1 cellular context compared by ENCODE assay signal in genomic region chr7:65469919-65470558, GRCh38.
A peak's percentile ranks its signal among the peaks of the same experiment; 100 is the strongest.
TF ChIP-seq lines count a peak whose summit lies in the region.
"Not testable (repeated sequence)": the region's sequence is repeated elsewhere in the genome, so short reads cannot be mapped to it uniquely, and the experiment has no call there.

No MANE protein-coding gene starts in this region.

TF ChIP-seq in HepG2, 621 proteins besides CTCF, POLR2A, EP300 and RAD21 (continued from another document and continues in another):
- TF ChIP-seq ZNF704 (CRISPR knock-in tag; IDR thresholded peaks at IDR 0.05; ENCODE audit: borderline replicate concordance): 0 out of 2 replicates have a peak, but pooled peaks have one; percentile 65
- TF ChIP-seq DPF2 (CRISPR knock-in tag; IDR thresholded peaks at IDR 0.05; ENCODE audit: borderline replicate concordance, low read depth): peak; percentile 65; the same call in 1 of the 2 replicates
- peak; percentile 65; the same call in 1 of the 2 replicates for TF ChIP-seq YEATS4 (CRISPR knock-in tag; IDR thresholded peaks at IDR 0.05; ENCODE audit: borderline replicate concordance)
- peak; percentile 87; the same call in 1 of the 2 replicates for TF ChIP-seq IRF9 (CRISPR knock-in tag; IDR thresholded peaks at IDR 0.05; ENCODE audit: borderline replicate concordance)
- TF ChIP-seq ZNF788 (CRISPR knock-in tag; IDR thresholded peaks at IDR 0.05; ENCODE audit: borderline replicate concordance): peak; percentile 90; the same call in 1 of the 2 replicates
- 0 out of 2 replicates have a peak, but pooled peaks have one; percentile 5 for TF ChIP-seq CEBPG (CRISPR knock-in tag; IDR thresholded peaks at IDR 0.05)
- not testable (repeated sequence) for TF ChIP-seq FOXP1 (IDR thresholded peaks at IDR 0.05)
- peak; percentile 77 for TF ChIP-seq FOXP1 (CRISPR knock-in tag; IDR thresholded peaks at IDR 0.05)
- peak; percentile 57 for TF ChIP-seq MYPOP (CRISPR knock-in tag; IDR thresholded peaks at IDR 0.05)
- TF ChIP-seq ZNF766 (CRISPR knock-in tag; IDR thresholded peaks at IDR 0.05; ENCODE audit: borderline replicate concordance): 0 out of 2 replicates have a peak, but pooled peaks have one; percentile 41
- TF ChIP-seq MIER2 (CRISPR knock-in tag; IDR thresholded peaks at IDR 0.05): 0 out of 2 replicates have a peak, but pooled peaks have one; percentile 45
- peak; percentile 16; the same call in 1 of the 2 replicates for TF ChIP-seq STAG1 (CRISPR knock-in tag; IDR thresholded peaks at IDR 0.05)
- peak; percentile 62; the same call in 1 of the 2 replicates for TF ChIP-seq RERE (CRISPR knock-in tag; IDR thresholded peaks at IDR 0.05; ENCODE audit: low read depth)
- peak; percentile 60; the same call in 1 of the 2 replicates for TF ChIP-seq ARNTL (CRISPR knock-in tag; IDR thresholded peaks at IDR 0.05)
- TF ChIP-seq THAP11 (CRISPR knock-in tag; IDR thresholded peaks at IDR 0.05): peak; percentile 62
- TF ChIP-seq ZNF317 (CRISPR knock-in tag; IDR thresholded peaks at IDR 0.05): peak; percentile 82
- peak; percentile 87 for TF ChIP-seq FOXA3 (CRISPR knock-in tag; IDR thresholded peaks at IDR 0.05)
- TF ChIP-seq ZNF879 (CRISPR knock-in tag; IDR thresholded peaks at IDR 0.05): peak; percentile 75; the same call in 1 of the 2 replicates
- peak; percentile 75; the same call in 1 of the 2 replicates for TF ChIP-seq ZNF501 (CRISPR knock-in tag; IDR thresholded peaks at IDR 0.05)
- 0 out of 2 replicates have a peak, but pooled peaks have one; percentile 46 for TF ChIP-seq KLF11 (CRISPR knock-in tag; IDR thresholded peaks at IDR 0.05)
- TF ChIP-seq ZNF605 (CRISPR knock-in tag; IDR thresholded peaks at IDR 0.05): peak; percentile 74; the same call in 1 of the 2 replicates
- TF ChIP-seq ZNF644 (CRISPR knock-in tag; IDR thresholded peaks at IDR 0.05; ENCODE audit: low read depth): peak; percentile 96
- 0 out of 2 replicates have a peak, but pooled peaks have one; percentile 73 for TF ChIP-seq IKZF5 (CRISPR knock-in tag; IDR thresholded peaks at IDR 0.05)
- peak; percentile 53; the same call in 1 of the 2 replicates for TF ChIP-seq ZNF543 (CRISPR knock-in tag; IDR thresholded peaks at IDR 0.05)
- peak; percentile 69; the same call in 1 of the 2 replicates for TF ChIP-seq ZNF614 (CRISPR knock-in tag; IDR thresholded peaks at IDR 0.05; ENCODE audit: borderline replicate concordance)
- TF ChIP-seq GATA4 (IDR thresholded peaks at IDR 0.05; ENCODE audit: borderline replicate concordance, low read depth): 0 out of 2 replicates have a peak, but pooled peaks have one; percentile 18
- peak; percentile 96 for TF ChIP-seq SP5 (CRISPR knock-in tag; IDR thresholded peaks at IDR 0.05; ENCODE audit: borderline replicate concordance, low read depth)
- TF ChIP-seq TFE3 (CRISPR knock-in tag; IDR thresholded peaks at IDR 0.05): peak; percentile 41; the same call in 1 of the 2 replicates
- 0 out of 2 replicates have a peak, but pooled peaks have one; percentile 32 for TF ChIP-seq SPEN (CRISPR knock-in tag; IDR thresholded peaks at IDR 0.05; ENCODE audit: low read depth)
- TF ChIP-seq ELF1 (CRISPR knock-in tag; IDR thresholded peaks at IDR 0.05): peak; percentile 55; the same call in 1 of the 2 replicates
- 0 out of 2 replicates have a peak, but pooled peaks have one; percentile 37 for TF ChIP-seq MXD1 (CRISPR knock-in tag; IDR thresholded peaks at IDR 0.05)
- peak; percentile 77 for TF ChIP-seq ZNF746 (CRISPR knock-in tag; IDR thresholded peaks at IDR 0.05)
- TF ChIP-seq SNAPC4 (CRISPR knock-in tag; IDR thresholded peaks at IDR 0.05): 0 out of 2 replicates have a peak, but pooled peaks have one; percentile 50
- peak; percentile 97 for TF ChIP-seq MTA1 (CRISPR knock-in tag; IDR thresholded peaks at IDR 0.05; ENCODE audit: borderline replicate concordance)
- peak; percentile 94 for TF ChIP-seq MED1 (CRISPR knock-in tag; IDR thresholded peaks at IDR 0.05)
- TF ChIP-seq KLF16 (CRISPR knock-in tag; IDR thresholded peaks at IDR 0.05): peak in 1 of 2 experiments; percentile 59; a peak in 1 of 4 replicates
- peak; percentile 49; the same call in 1 of the 2 replicates for TF ChIP-seq ZNF574 (CRISPR knock-in tag; IDR thresholded peaks at IDR 0.05)
- peak; percentile 58; the same call in 1 of the 2 replicates for TF ChIP-seq ZNF891 (CRISPR knock-in tag; IDR thresholded peaks at IDR 0.05)
- 0 out of 2 replicates have a peak, but pooled peaks have one; percentile 20 for TF ChIP-seq ZNF121 (CRISPR knock-in tag; IDR thresholded peaks at IDR 0.05)
